8 cellular contexts compared by ENCODE assay signal in genomic region chr17:35587074-35587961, GRCh38. TPM values are rescaled to one million over a fixed set of nuclear protein-coding genes. Genes with fewer than 3 reads are reported as not detected.
DNase-seq lines count a peak whose midpoint lies in the region; FAIRE-seq and TF ChIP-seq lines count a peak whose summit lies in the region.

AP2B1 (plus strand) TSS chr17:35587322; CDS start chr17:35594031, 6,709 bp downstream.

- no peaks in the 10 kb centered on the region for H3K9me3 Mint-ChIP-seq in nephron
- H3K9me3 Mint-ChIP-seq in stimulated activated naive CD8-positive, alpha-beta T cell treated with anti-CD3 and anti-CD28 coated beads, Interleukin-15, Interleukin-2, amounts not matched to agents 100 ng/mL and 50 ng/mL, for 24 hours, result no peaks in the 10 kb centered on the region

- H3K4me3 Mint-ChIP-seq in nephron, result peak within 1 kb of the TSS; percentile 92 to 96 (median 95)
- peak within 1 kb of the TSS; percentile 97 for H3K4me3 Mint-ChIP-seq in stimulated activated naive CD8-positive, alpha-beta T cell treated with anti-CD3 and anti-CD28 coated beads, Interleukin-15, Interleukin-2, amounts not matched to agents 100 ng/mL and 50 ng/mL, for 24 hours

- peak; percentile 94 for DNase-seq in EL
- DNase-seq in H54 (ENCODE audit: insufficient read length, low spot score), result peak; percentile 74
- DNase-seq in M059J (ENCODE audit: low read depth), result peak; percentile 92
- peak; percentile 90 to 94 for DNase-seq in SHP77 (lab: John Stamatoyannopoulos, UW)
- peak; percentile 97 for DNase-seq in activated effector memory CD4-positive, alpha-beta T cell treated with Interleukin-2 at 50 U/mL for 16 hours
- DNase-seq in fibroblast of the aortic adventitia (ENCODE audit: low read depth), result peak; percentile 97

- peak; percentile 68 for TF ChIP-seq POLR2A in H54 (IDR thresholded peaks at IDR 0.05; ENCODE audit: low read depth, low read length)

- peaks cover 35% of the 10 kb centered on the region for H3K4me1 Mint-ChIP-seq in nephron
- H3K4me1 Mint-ChIP-seq in stimulated activated naive CD8-positive, alpha-beta T cell treated with anti-CD3 and anti-CD28 coated beads, Interleukin-15, Interleukin-2, amounts not matched to agents 100 ng/mL and 50 ng/mL, for 24 hours (ENCODE audit: low read depth), result peaks cover 41% of the 10 kb centered on the region

- H3K36me3 Mint-ChIP-seq in nephron (ENCODE audit: low read depth), result no peaks in the 10 kb centered on the region
- peaks cover 8% of the 10 kb centered on the region for H3K36me3 Mint-ChIP-seq in stimulated activated naive CD8-positive, alpha-beta T cell treated with anti-CD3 and anti-CD28 coated beads, Interleukin-15, Interleukin-2, amounts not matched to agents 100 ng/mL and 50 ng/mL, for 24 hours (ENCODE audit: low read depth)

- FAIRE-seq in H54 (lab: Jason Lieb, UNC), result peak; percentile 89

- H3K4me3 ChIP-seq in fibroblast of the aortic adventitia (ENCODE audit: low read depth, low read length), result peak within 1 kb of the TSS; percentile 98

- peaks cover 4% of the 10 kb centered on the region for H3K27me3 Mint-ChIP-seq in nephron (ENCODE audit: low read depth)
- no peaks in the 10 kb centered on the region for H3K27me3 Mint-ChIP-seq in stimulated activated naive CD8-positive, alpha-beta T cell treated with anti-CD3 and anti-CD28 coated beads, Interleukin-15, Interleukin-2, amounts not matched to agents 100 ng/mL and 50 ng/mL, for 24 hours

- TF ChIP-seq CTCF in fibroblast of the aortic adventitia (IDR thresholded peaks at IDR 0.05; ENCODE audit: insufficient read depth, low read length) (no peak), nephron (IDR thresholded peaks at IDR 0.05; ENCODE audit: unreplicated experiment in 3 of 3) (no peak)

- peak within 1 kb of the TSS; percentile 87 to 97 (median 96) for H3K27ac Mint-ChIP-seq in nephron
- peak within 1 kb of the TSS; percentile 99 for H3K27ac Mint-ChIP-seq in stimulated activated naive CD8-positive, alpha-beta T cell treated with anti-CD3 and anti-CD28 coated beads, Interleukin-15, Interleukin-2, amounts not matched to agents 100 ng/mL and 50 ng/mL, for 24 hours

RNA-seq across cellular contexts. Expression of gene AP2B1, which starts in this region (rescaled TPM):
- total RNA-seq in M059J (2014; rRNA removed; shearing (Covaris generic)), result 48.5 and 75.5 TPM in 2 replicates
- 101 and 118 TPM in 2 replicates for total RNA-seq in fibroblast of the aortic adventitia (ENCODE audit: low replicate concordance)

Comparison
In these comparisons a context has a peak if more than half of its experiments do, and no peak if none do; other contexts are left out.
1. Peak in every context shown above with its lines: DNase-seq and H3K4me3 ChIP-seq.